ENCODE assay signal across 1 cellular context in genomic region chr1:1357871-1358432, GRCh38.
TF ChIP-seq lines count a peak whose summit lies in the region.

No MANE protein-coding gene starts in this region.

TF ChIP-seq in GM12891, 5 proteins besides CTCF, POLR2A, EP300 and RAD21 (continued from another document):
- no peak for TF ChIP-seq POLR2AphosphoS5 (IDR thresholded peaks at IDR 0.05; ENCODE audit: low read depth, low read length)
- TF ChIP-seq SPI1 (IDR thresholded peaks at IDR 0.05; ENCODE audit: low read depth, low read length), result no peak
